Comparison of ENCODE assay signal across 9 cellular contexts in the genomic region with DNA sequence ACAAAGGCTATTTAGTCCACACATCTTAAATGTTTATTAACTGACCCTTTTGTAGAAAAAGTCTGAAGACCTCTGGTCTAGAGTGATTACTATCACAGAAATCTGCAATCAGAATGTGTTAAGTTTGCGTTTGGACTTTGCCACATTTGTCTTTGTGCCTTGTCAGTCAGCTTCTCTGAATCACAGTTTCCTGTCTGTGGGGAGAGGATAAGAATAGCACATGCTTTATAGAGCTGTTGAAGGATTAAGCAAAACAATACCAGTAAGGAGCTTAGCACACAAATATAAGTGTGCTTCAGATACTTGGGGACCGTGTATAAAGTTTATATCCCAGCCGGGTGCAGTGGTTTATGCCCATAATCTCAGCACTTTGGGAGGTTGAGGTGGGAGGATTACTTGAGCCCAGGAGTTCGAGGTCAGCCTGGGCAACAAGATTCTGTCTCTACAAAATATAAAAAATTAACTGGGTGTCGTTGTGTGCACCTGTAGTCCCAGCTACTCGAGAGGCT.
DNase-seq lines count a peak whose midpoint lies in the region; ATAC-seq and TF ChIP-seq lines count a peak whose summit lies in the region.
"Had no signal": no experiment of that assay in that cellular context is flagged by ENCODE, and none has a peak within 500 bp of the region (broad histone marks: within the 10 kb centered on the region; RNA-seq: fewer than 3 reads in every experiment).

No MANE protein-coding gene starts in this region.

- TF ChIP-seq CTCF in DOHH2 (IDR thresholded peaks at IDR 0.05; ENCODE audit: low read depth, low read length, poor library complexity, severe bottlenecking) (no peak), SU-DHL-6 (IDR thresholded peaks at IDR 0.05; ENCODE audit: insufficient read depth, low read length, poor library complexity, severe bottlenecking) (no peak), foreskin fibroblast (IDR thresholded peaks at IDR 0.05; ENCODE audit: low read depth, low read length) (no peak)

- peaks cover 35% of the 10 kb centered on the region for H3K4me1 ChIP-seq in DOHH2 (ENCODE audit: control insufficient read depth, low read length)

- H3F3A ChIP-seq in DOHH2 (ENCODE audit: control insufficient read depth, insufficient read depth), result no peaks in the 10 kb centered on the region; the same call in 1 of the 2 replicates
- peaks cover 20% of the 10 kb centered on the region for H3F3A ChIP-seq in SU-DHL-6 (ENCODE audit: insufficient read depth)

- no peaks in the 10 kb centered on the region for H3K9me2 ChIP-seq in DOHH2 (replicated peaks; ENCODE audit: control insufficient read depth, low read length)
- no peaks in the 10 kb centered on the region for H3K9me2 ChIP-seq in SU-DHL-6 (replicated peaks; ENCODE audit: insufficient read depth, low read length)

- H3K9ac ChIP-seq in SU-DHL-6 (ENCODE audit: low read length), result peak overlapping the region; percentile 43

- ATAC-seq in GM19438 (IDR thresholded peaks at IDR 0.05; ENCODE audit: low read depth, unreplicated experiment) (peak; percentile 66), HG03442 (IDR thresholded peaks at IDR 0.05; ENCODE audit: unreplicated experiment) (peak; percentile 72)
- ATAC-seq in stimulated activated naive CD8-positive, alpha-beta T cell treated with anti-CD3 and anti-CD28 coated beads, Interleukin-15, Interleukin-2, amounts not matched to agents 100 U/mL and 50 U/mL, for 24 hours, result peak; percentile 81

- H3K36me3 ChIP-seq in DOHH2 (ENCODE audit: control insufficient read depth, low read length) (no peaks in the 10 kb centered on the region), SU-DHL-6 (ENCODE audit: low read length) (no peaks in the 10 kb centered on the region)
- H3K36me3 ChIP-seq: neutrophil had no signal

- H3K79me2 ChIP-seq in DOHH2 (ENCODE audit: control insufficient read depth, low read length), result no peaks in the 10 kb centered on the region
- no peaks in the 10 kb centered on the region for H3K79me2 ChIP-seq in SU-DHL-6 (ENCODE audit: insufficient read depth, low read length)

- H3K27me3 ChIP-seq in DOHH2 (ENCODE audit: control insufficient read depth, low read length), result no peaks in the 10 kb centered on the region
- H3K27me3 ChIP-seq in SU-DHL-6 (ENCODE audit: low read length), result no peaks in the 10 kb centered on the region
- H3K27me3 ChIP-seq: neutrophil had no signal

- H3K4me3 ChIP-seq in DOHH2 (ENCODE audit: low read length) (peak overlapping the region; percentile 66), SU-DHL-6 (ENCODE audit: insufficient read depth, low read length, poor library complexity, severe bottlenecking) (peak overlapping the region; percentile 50), foreskin fibroblast (ENCODE audit: low read depth in 1 of 2, low read length in 2 of 2) (no peak overlapping the region)

- H3K27ac ChIP-seq in DOHH2 (ENCODE audit: low read depth, low read length) (peak overlapping the region; percentile 77), SU-DHL-6 (ENCODE audit: low read depth, low read length) (peak overlapping the region; percentile 92)
- H3K27ac ChIP-seq: neutrophil had no signal

- H3K9me3 ChIP-seq in DOHH2 (ENCODE audit: control insufficient read depth, insufficient read depth, low read length) (no peaks in the 10 kb centered on the region), SU-DHL-6 (ENCODE audit: insufficient read depth, low read length) (no peaks in the 10 kb centered on the region)
- H3K9me3 ChIP-seq: neutrophil had no signal

- no peaks in the 10 kb centered on the region for H4K20me1 ChIP-seq in DOHH2 (ENCODE audit: control insufficient read depth, insufficient read depth, low read depth, low read length)
- H4K20me1 ChIP-seq in SU-DHL-6 (ENCODE audit: low read depth, low read length), result no peaks in the 10 kb centered on the region

- H3K4me2 ChIP-seq in DOHH2 (ENCODE audit: low read length), result peak overlapping the region; percentile 68
- peak overlapping the region; percentile 94 for H3K4me2 ChIP-seq in SU-DHL-6 (ENCODE audit: low read depth, low read length, poor library complexity, severe bottlenecking)

- DNase-seq in foreskin fibroblast (peak; percentile 34 to 43), retina (no peak), NCI-H2081 (lab: John Stamatoyannopoulos, UW) (no peak)
- no peak for DNase-seq in stimulated activated naive CD8-positive, alpha-beta T cell treated with anti-CD3 and anti-CD28 coated beads, Interleukin-15, Interleukin-2, amounts not matched to agents 100 U/mL and 50 U/mL, for 24 hours

- H2AFZ ChIP-seq in SU-DHL-6 (ENCODE audit: low read depth, low read length, severe bottlenecking), result peak overlapping the region; percentile 86

Comparison
In these comparisons a context has a peak if more than half of its experiments do, and no peak if none do; other contexts are left out.
1. H3K4me3 ChIP-seq: peak in DOHH2 (single experiment) and SU-DHL-6 (single experiment); none in foreskin fibroblast (0 of 2).
2. DNase-seq: peak in foreskin fibroblast (2 of 2); none in stimulated activated naive CD8-positive, alpha-beta T cell treated with anti-CD3 and anti-CD28 coated beads, Interleukin-15, Interleukin-2, amounts not matched to agents 100 U/mL and 50 U/mL, for 24 hours (single experiment), retina (single experiment) and NCI-H2081 (0 of 2).
3. Peak in every context shown above with its lines, with median percentiles within 50 percentile points of each other: ATAC-seq.